In genomic region chr13:99351772-99352171, GRCh38 we compare ENCODE assay signal across 13 cellular contexts. TPM values are rescaled to one million over a fixed set of nuclear protein-coding genes. Genes with fewer than 3 reads are reported as not detected.
DNase-seq lines count a peak whose midpoint lies in the region; ATAC-seq, FAIRE-seq and TF ChIP-seq lines count a peak whose summit lies in the region.
"Had no signal": no experiment of that assay in that cellular context is flagged by ENCODE, and none has a peak within 500 bp of the region (broad histone marks: within the 10 kb centered on the region; RNA-seq: fewer than 3 reads in every experiment).

No MANE protein-coding gene starts in this region.

- no peak for TF ChIP-seq CTCF in tibial artery (IDR thresholded peaks at IDR 0.05)
- TF ChIP-seq CTCF in heart left ventricle (IDR thresholded peaks at IDR 0.05): no peak
- TF ChIP-seq CTCF in esophagus squamous epithelium (IDR thresholded peaks at IDR 0.05): no peak

- intact Hi-C loops in tibial artery (cut with DNase I; ENCODE audit: low total_unique reads): no loop called here
- intact Hi-C loops in heart left ventricle (cut with DNase I): no loop called here
- intact Hi-C loops in esophagus squamous epithelium (cut with DNase I): no loop called here

- H3K36me3 Mint-ChIP-seq in T-cell: peaks cover 48% of the 10 kb centered on the region
- peaks cover 32% of the 10 kb centered on the region for H3K36me3 Mint-ChIP-seq in central memory CD8-positive, alpha-beta T cell (ENCODE audit: insufficient read depth)

- no peak for FAIRE-seq in GM12892 (lab: Jason Lieb, UNC)

- 78 to 84% (median 82%) methylated on average over 4 of the region's 4 CpGs for WGBS in heart left ventricle, 4 donors
- WGBS in esophagus squamous epithelium, 2 donors: 70 to 85% methylated on average over 4 of the region's 4 CpGs

- CTCF ChIA-PET in T-cell (lab: Charles Lee): interaction anchor here (0.6 to 4.7 kb wide), 23 partner anchors 11 to 260 kb away, joined by 3 to 46 read pairs (median 5); partner anchors contain the start of genes GPR18 (in 1 of the 2) and GPR183 (in 1 of the 2)

- peak overlapping the region; percentile 99 for H3K27ac Mint-ChIP-seq in T-cell
- H3K27ac Mint-ChIP-seq in central memory CD8-positive, alpha-beta T cell (ENCODE audit: low read depth): peak overlapping the region; percentile 100

- H3K4me3 ChIP-seq in tibial artery (no peak overlapping the region), heart left ventricle (no peak overlapping the region), esophagus squamous epithelium (no peak overlapping the region)
- H3K4me3 ChIP-seq: tibial nerve had no signal

- no peaks in the 10 kb centered on the region for H3K27me3 Mint-ChIP-seq in T-cell
- no peaks in the 10 kb centered on the region for H3K27me3 Mint-ChIP-seq in central memory CD8-positive, alpha-beta T cell

- peak overlapping the region; percentile 23 to 73 (median 69) for H3K4me3 Mint-ChIP-seq in T-cell
- H3K4me3 Mint-ChIP-seq in central memory CD8-positive, alpha-beta T cell: peak overlapping the region; percentile 77

- H3K4me1 ChIP-seq in tibial artery (peaks cover 0 to 18% (median 0%) of the 10 kb centered on the region in 4 donors), heart left ventricle (peaks cover 0 to 44% (median 3%) of the 10 kb centered on the region in 12 donors), esophagus squamous epithelium (peaks cover 24 to 34% (median 26%) of the 10 kb centered on the region in 3 donors)

- TF ChIP-seq POLR2A in GM12892 (IDR thresholded peaks at IDR 0.05; ENCODE audit: low read depth, low read length): no peak
- no peak for TF ChIP-seq POLR2A in heart left ventricle (IDR thresholded peaks at IDR 0.05)
- peak in 1 of 4 donors; percentile 18 for TF ChIP-seq POLR2A in esophagus squamous epithelium (IDR thresholded peaks at IDR 0.05)

- no peak overlapping the region for H3K27ac ChIP-seq in tibial artery
- H3K27ac ChIP-seq in heart left ventricle: peak overlapping the region in 1 of 12 donors; percentile 38
- peak overlapping the region in 1 of 4 donors; percentile 32 for H3K27ac ChIP-seq in esophagus squamous epithelium
- H3K27ac ChIP-seq: tibial nerve had no signal

- DNase-seq in stimulated activated CD4-positive, alpha-beta T cell treated with anti-CD3 and anti-CD28 coated beads, Interleukin-15, amount 100 ng/mL, for 24 hours: peak; percentile 51
- DNase-seq in stimulated activated CD4-positive, alpha-beta T cell treated with anti-CD3 and anti-CD28 coated beads, Interleukin-2, amount 100 ng/mL, for 48 hours: no peak
- DNase-seq in T-cell: peak in 28 of 34 experiments; percentile 34 to 78 (median 53)
- peak in 1 of 2 donors; percentile 69 for DNase-seq in central memory CD8-positive, alpha-beta T cell (ENCODE audit: low spot score in 2 of 2)
- DNase-seq in tibial artery: no peak
- no peak for DNase-seq in GM12892 (ENCODE audit: insufficient read length)
- no peak for DNase-seq in heart left ventricle
- no peak for DNase-seq in esophagus squamous epithelium (lab: John Stamatoyannopoulos, UW)
- DNase-seq: GOT3, kidney glomerular epithelial cell, NCI-H1105, PC-3 had no signal

- H3K9me3 Mint-ChIP-seq in T-cell: no peaks in the 10 kb centered on the region
- no peaks in the 10 kb centered on the region for H3K9me3 Mint-ChIP-seq in central memory CD8-positive, alpha-beta T cell

- ATAC-seq in T-cell (replicated peaks in 1 of 4) (peak; percentile 35 to 58 (median 50)), heart left ventricle (no peak)
- ATAC-seq in central memory CD8-positive, alpha-beta T cell (replicated peaks; ENCODE audit: extremely low read depth, poor library complexity, severe bottlenecking): peak; percentile 69
- ATAC-seq: PC-3 had no signal

- POLR2A ChIA-PET in T-cell (lab: Charles Lee): interaction anchor here (0.5 to 3.8 kb wide), 25 partner anchors 10 to 144 kb away, joined by 3 to 24 read pairs (median 5); partner anchors contain the start of gene GPR183 (in 1 of the 2)

- H3K27me3 ChIP-seq in tibial artery (no peaks in the 10 kb centered on the region), heart left ventricle (no peaks in the 10 kb centered on the region), esophagus squamous epithelium (no peaks in the 10 kb centered on the region)
- H3K27me3 ChIP-seq: tibial nerve had no signal

- H3K9me3 ChIP-seq in tibial artery (no peaks in the 10 kb centered on the region), heart left ventricle (no peaks in the 10 kb centered on the region), esophagus squamous epithelium (no peaks in the 10 kb centered on the region)
- H3K9me3 ChIP-seq: tibial nerve had no signal

- H3K4me1 Mint-ChIP-seq in T-cell: peaks cover 95 to 98% (median 96%) of the 10 kb centered on the region in 3 donors
- peaks cover 100% of the 10 kb centered on the region for H3K4me1 Mint-ChIP-seq in central memory CD8-positive, alpha-beta T cell

- H3K36me3 ChIP-seq in tibial artery: peaks cover 5 to 37% (median 8%) of the 10 kb centered on the region in 3 donors
- peaks cover 0 to 65% (median 43%) of the 10 kb centered on the region in 9 donors for H3K36me3 ChIP-seq in heart left ventricle
- peaks cover 0 to 79% (median 6%) of the 10 kb centered on the region in 3 donors for H3K36me3 ChIP-seq in esophagus squamous epithelium

RNA-seq across cellular contexts. Expression of gene GPR183, which starts 44.6 kb away (rescaled TPM):
- 100 to 1,000 TPM in 3 of 5 donors, 10 to 100 TPM in 2; 69.9 to 152 (median 100) TPM for total RNA-seq in T-cell
- 100 TPM for polyA plus RNA-seq in GM12892 (2012; ENCODE audit: missing spikeins)
- 1 to 10 TPM in 7 of 9 donors, under 1 TPM in 2; 0.69 to 7.6 (median 1.5) TPM for total RNA-seq in heart left ventricle
- polyA plus RNA-seq in heart left ventricle: 1 to 10 TPM in 1 of 2 donors, under 1 TPM in 1; 0.72 to 2.7 TPM
- total RNA-seq in esophagus squamous epithelium: 1 to 10 TPM in 3 of 4 donors, under 1 TPM in 1; 0.53 to 9.5 (median 3.2) TPM
- total RNA-seq: PC-3 had no signal

Comparison
In these comparisons a context has a peak if more than half of its experiments do, and no peak if none do; other contexts are left out.
1. DNase-seq: peak in stimulated activated CD4-positive, alpha-beta T cell treated with anti-CD3 and anti-CD28 coated beads, Interleukin-15, amount 100 ng/mL, for 24 hours (single experiment) and T-cell (28 of 34); none in stimulated activated CD4-positive, alpha-beta T cell treated with anti-CD3 and anti-CD28 coated beads, Interleukin-2, amount 100 ng/mL, for 48 hours (0 of 2), tibial artery (0 of 2), GM12892 (single experiment), heart left ventricle (0 of 5) and esophagus squamous epithelium (single experiment).
2. ATAC-seq: peak in T-cell (4 of 4) and central memory CD8-positive, alpha-beta T cell (single experiment); none in heart left ventricle (0 of 4).
3. RNA of gene GPR183, which starts 44.6 kb away (total RNA-seq): 69.9 to 152 TPM in T-cell; 0.53 to 9.5 TPM in esophagus squamous epithelium and 0.69 to 7.6 TPM in heart left ventricle; every median in the first group is over 4 times any median in the second.